ENCODE assay signal across 25 cellular contexts in genomic region chrX:5916945-5917344, GRCh38.
DNase-seq lines count a peak whose midpoint lies in the region; ATAC-seq and TF ChIP-seq lines count a peak whose summit lies in the region.
"Had no signal": no experiment of that assay in that cellular context is flagged by ENCODE, and none has a peak within 500 bp of the region (broad histone marks: within the 10 kb centered on the region; RNA-seq: fewer than 3 reads in every experiment).

No MANE protein-coding gene starts in this region.

- H3K4me1 ChIP-seq in OCI-LY1 (ENCODE audit: insufficient read depth, low read length, severe bottlenecking) (no peaks in the 10 kb centered on the region), endodermal cell (ENCODE audit: control insufficient read depth, insufficient read depth, low read length) (no peaks in the 10 kb centered on the region), aorta (ENCODE audit: control insufficient read depth in 1 of 2, insufficient read depth in 2 of 2, low read length in 2 of 2) (no peaks in the 10 kb centered on the region)
- H3K4me1 ChIP-seq: gastroesophageal sphincter, stomach had no signal

- WGBS in endodermal cell (ENCODE audit: insufficient coverage in 1 of 2, insufficient read length in 1 of 2), 2 experiments = 87 to 97% methylated on average over 3 to 5 of the region's 5 CpGs
- 79 to 87% methylated on average over 5 of the region's 5 CpGs for WGBS in aorta, 2 donors

- no peaks in the 10 kb centered on the region for H3K79me2 ChIP-seq in OCI-LY1 (ENCODE audit: insufficient read depth, low read length)

- H3K27ac ChIP-seq in OCI-LY1 (ENCODE audit: low read depth, low read length, poor library complexity, severe bottlenecking) (no peak overlapping the region), endodermal cell (ENCODE audit: low read depth, low read length) (no peak overlapping the region), aorta (ENCODE audit: low read depth in 1 of 2, low read length in 2 of 2) (no peak overlapping the region)
- H3K27ac ChIP-seq: gastroesophageal sphincter, PC-9, SK-N-MC, stomach had no signal

- no peaks in the 10 kb centered on the region for H3K36me3 ChIP-seq in OCI-LY1 (ENCODE audit: insufficient read depth, low read length)
- no peaks in the 10 kb centered on the region for H3K36me3 ChIP-seq in endodermal cell (ENCODE audit: control insufficient read depth, insufficient read depth, low read length)
- no peaks in the 10 kb centered on the region for H3K36me3 ChIP-seq in aorta (ENCODE audit: control insufficient read depth in 1 of 2, insufficient read depth in 2 of 2, low read length in 1 of 2)
- H3K36me3 ChIP-seq: gastroesophageal sphincter, stomach had no signal

- H3K4me3 Mint-ChIP-seq in endodermal cell (no peak overlapping the region), natural killer cell (no peak overlapping the region)
- H3K4me3 Mint-ChIP-seq: IgD-negative memory B cell, mesothelial cell of epicardium, nephron progenitor cell had no signal

- H3K27ac Mint-ChIP-seq in endodermal cell (no peak overlapping the region), natural killer cell (no peak overlapping the region)
- H3K27ac Mint-ChIP-seq: IgD-negative memory B cell, mesothelial cell of epicardium, nephron progenitor cell, progenitor cell of endocrine pancreas had no signal

- H3K4me3 ChIP-seq in OCI-LY1 (ENCODE audit: low read depth, low read length, poor library complexity, severe bottlenecking) = no peak overlapping the region
- no peak overlapping the region for H3K4me3 ChIP-seq in endodermal cell (ENCODE audit: low read length)
- no peak overlapping the region for H3K4me3 ChIP-seq in aorta (ENCODE audit: low read length in 2 of 2)
- H3K4me3 ChIP-seq: gastroesophageal sphincter, PC-9, SK-N-MC, stomach had no signal

- H3K9me3 ChIP-seq in OCI-LY1 (ENCODE audit: low read length) = no peaks in the 10 kb centered on the region
- peaks cover 20% of the 10 kb centered on the region for H3K9me3 ChIP-seq in endodermal cell (ENCODE audit: control insufficient read depth, low read length)
- H3K9me3 ChIP-seq in aorta (ENCODE audit: control insufficient read depth, low read length) = peaks cover 1% of the 10 kb centered on the region
- H3K9me3 ChIP-seq: gastroesophageal sphincter had no signal

- TF ChIP-seq CTCF in GM12873 (IDR thresholded peaks at IDR 0.05; ENCODE audit: insufficient read depth, low read depth, low read length, missing control alignments) (peak; percentile 22), OCI-LY1 (IDR thresholded peaks at IDR 0.05; ENCODE audit: low read length) (peak; percentile 48), endodermal cell (conservative IDR thresholded peaks at IDR 0.05) (peak; percentile 66), natural killer cell (IDR thresholded peaks at IDR 0.05) (no peak)

- H4K20me1 ChIP-seq in OCI-LY1 (ENCODE audit: insufficient read depth, low read length) = no peaks in the 10 kb centered on the region

- ATAC-seq in natural killer cell = no peak
- ATAC-seq in aorta (ENCODE audit: low FRiP score) = no peak
- ATAC-seq: esophagus mucosa, gastroesophageal sphincter, left colon had no signal

- H3K4me1 Mint-ChIP-seq in endodermal cell = no peaks in the 10 kb centered on the region
- no peaks in the 10 kb centered on the region for H3K4me1 Mint-ChIP-seq in natural killer cell
- H3K4me1 Mint-ChIP-seq: IgD-negative memory B cell, mesothelial cell of epicardium, nephron progenitor cell had no signal

- H3K27me3 ChIP-seq in OCI-LY1 (ENCODE audit: insufficient read depth, low read length) (no peaks in the 10 kb centered on the region), endodermal cell (ENCODE audit: control insufficient read depth, insufficient read depth, low read length, poor library complexity, severe bottlenecking) (no peaks in the 10 kb centered on the region), aorta (ENCODE audit: control insufficient read depth in 1 of 2, insufficient read depth in 2 of 2, low read length in 1 of 2) (no peaks in the 10 kb centered on the region)
- H3K27me3 ChIP-seq: gastroesophageal sphincter, stomach had no signal

- no peak overlapping the region for H3K9ac ChIP-seq in OCI-LY1 (ENCODE audit: low read length)
- no peak overlapping the region for H3K9ac ChIP-seq in endodermal cell (ENCODE audit: extremely low read depth, low read length, poor library complexity, severe bottlenecking)

- DNase-seq in DMS 273 (lab: John Stamatoyannopoulos, UW; ENCODE audit: unreplicated experiment) = peak; percentile 20
- no peak for DNase-seq in DMS 273 treated with DMSO at 0.1 percent for 48 hours (lab: John Stamatoyannopoulos, UW)
- peak; percentile 49 for DNase-seq in endodermal cell
- DNase-seq in glomerular visceral epithelial cell (ENCODE audit: extremely low spot score) = no peak
- DNase-seq in natural killer cell = no peak
- DNase-seq in aorta = no peak
- DNase-seq: 8988T; activated CD8-positive, alpha-beta memory T cell treated with anti-CD3 and anti-CD28 coated beads, Interleukin-2, amount 50 U/mL, for 4 hours; activated gamma-delta T cell; left colon; NCI-H1930; NCI-H510A; nephron progenitor cell; PC-9; stimulated activated CD4-positive, alpha-beta T cell treated with anti-CD3 and anti-CD28 coated beads, Interleukin-2, amount 100 ng/mL, for 48 hours; stomach; T1000 had no signal

- no peaks in the 10 kb centered on the region for H3K27me3 Mint-ChIP-seq in endodermal cell (ENCODE audit: insufficient read depth)
- no peaks in the 10 kb centered on the region for H3K27me3 Mint-ChIP-seq in natural killer cell (ENCODE audit: low read depth in 2 of 2)
- H3K27me3 Mint-ChIP-seq: IgD-negative memory B cell, progenitor cell of endocrine pancreas had no signal

- no peak overlapping the region for H2AFZ ChIP-seq in OCI-LY1 (ENCODE audit: low read length)
- H2AFZ ChIP-seq: PC-9 had no signal

- H3K9me2 ChIP-seq in OCI-LY1 (ENCODE audit: low read depth, low read length) = no peaks in the 10 kb centered on the region

- H3K36me3 Mint-ChIP-seq in endodermal cell (ENCODE audit: low read depth) (peaks cover 30% of the 10 kb centered on the region), natural killer cell (no peaks in the 10 kb centered on the region)
- H3K36me3 Mint-ChIP-seq: IgD-negative memory B cell had no signal

- H3F3A ChIP-seq in OCI-LY1 (ENCODE audit: insufficient read depth, low read length) = no peaks in the 10 kb centered on the region

- H3K9me3 Mint-ChIP-seq in endodermal cell (peaks cover 27% of the 10 kb centered on the region), natural killer cell (peaks cover 2 to 12% of the 10 kb centered on the region in 2 donors)

- no peak overlapping the region for H3K4me2 ChIP-seq in OCI-LY1 (ENCODE audit: low read length)
- H3K4me2 ChIP-seq: PC-9 had no signal

- intact Hi-C loops in natural killer cell (cut with micrococcal nuclease) (no loop called here), aorta (cut with DNase I) (no loop called here)

Comparison
In these comparisons a context has a peak if more than half of its experiments do, and no peak if none do; other contexts are left out.
1. DNase-seq: peak in DMS 273 (single experiment) and endodermal cell (single experiment); none in DMS 273 treated with DMSO at 0.1 percent for 48 hours (single experiment), glomerular visceral epithelial cell (single experiment), natural killer cell (single experiment) and aorta (0 of 2).